In the genomic region with DNA sequence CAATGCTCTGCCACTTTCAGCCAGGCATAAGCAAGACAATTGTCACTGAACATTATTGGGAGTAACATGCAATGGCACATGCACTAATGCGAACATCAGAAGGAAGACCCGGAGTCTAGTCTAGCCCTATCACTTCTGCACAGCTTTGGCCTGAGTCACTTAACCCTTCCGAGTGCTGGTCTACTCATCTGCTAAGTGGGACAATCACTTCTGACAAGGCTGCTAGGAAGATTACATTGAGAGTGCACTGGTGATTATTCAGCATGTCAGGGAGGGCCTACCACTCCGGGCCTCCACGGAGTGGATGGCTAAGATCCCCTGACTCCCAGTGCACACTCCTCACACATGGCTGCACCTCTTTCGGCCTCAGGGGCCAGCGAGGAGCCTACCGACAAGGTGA, we compare ENCODE assay signal across 1 cellular context.
TF ChIP-seq lines count a peak whose summit lies in the region.

No MANE protein-coding gene starts in this region.

TF ChIP-seq in K562, 482 proteins besides CTCF, POLR2A, EP300 and RAD21 (continued from another document):
- TF ChIP-seq, protein P1, sequence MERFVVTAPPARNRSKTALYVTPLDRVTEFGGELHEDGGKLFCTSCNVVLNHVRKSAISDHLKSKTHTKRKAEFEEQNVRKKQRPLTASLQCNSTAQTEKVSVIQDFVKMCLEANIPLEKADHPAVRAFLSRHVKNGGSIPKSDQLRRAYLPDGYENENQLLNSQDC (CRISPR knock-in tag; IDR thresholded peaks at IDR 0.05) = no peak
- TF ChIP-seq RBM14 (IDR thresholded peaks at IDR 0.05; ENCODE audit: borderline replicate concordance, insufficient read depth, low read depth, low read length) (no peak), ZSCAN29 (IDR thresholded peaks at IDR 0.05) (no peak), EP400 (IDR thresholded peaks at IDR 0.05) (no peak), ZNF263 (CRISPR knock-in tag; IDR thresholded peaks at IDR 0.05; ENCODE audit: borderline replicate concordance) (no peak), PHB2 (IDR thresholded peaks at IDR 0.05; ENCODE audit: low read depth) (no peak), TBL1XR1 (IDR thresholded peaks at IDR 0.05; ENCODE audit: low read length in 2 of 2) (no peak), TCF3 (CRISPR knock-in tag; IDR thresholded peaks at IDR 0.05) (peak; percentile 58), ZC3H11A (IDR thresholded peaks at IDR 0.05; ENCODE audit: low read depth, low read length) (no peak), FOSL1 (tag; conservative IDR thresholded peaks at IDR 0.05) (peak; percentile 65), RBM17 (IDR thresholded peaks at IDR 0.05; ENCODE audit: borderline replicate concordance, low read depth, low read length) (no peak), SOX6 (IDR thresholded peaks at IDR 0.05) (no peak)
- TF ChIP-seq, protein P2, sequence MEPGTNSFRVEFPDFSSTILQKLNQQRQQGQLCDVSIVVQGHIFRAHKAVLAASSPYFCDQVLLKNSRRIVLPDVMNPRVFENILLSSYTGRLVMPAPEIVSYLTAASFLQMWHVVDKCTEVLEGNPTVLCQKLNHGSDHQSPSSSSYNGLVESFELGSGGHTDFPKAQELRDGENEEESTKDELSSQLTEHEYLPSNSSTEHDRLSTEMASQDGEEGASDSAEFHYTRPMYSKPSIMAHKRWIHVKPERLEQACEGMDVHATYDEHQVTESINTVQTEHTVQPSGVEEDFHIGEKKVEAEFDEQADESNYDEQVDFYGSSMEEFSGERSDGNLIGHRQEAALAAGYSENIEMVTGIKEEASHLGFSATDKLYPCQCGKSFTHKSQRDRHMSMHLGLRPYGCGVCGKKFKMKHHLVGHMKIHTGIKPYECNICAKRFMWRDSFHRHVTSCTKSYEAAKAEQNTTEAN (CRISPR knock-in tag; IDR thresholded peaks at IDR 0.05) = no peak
- TF ChIP-seq, protein P3, sequence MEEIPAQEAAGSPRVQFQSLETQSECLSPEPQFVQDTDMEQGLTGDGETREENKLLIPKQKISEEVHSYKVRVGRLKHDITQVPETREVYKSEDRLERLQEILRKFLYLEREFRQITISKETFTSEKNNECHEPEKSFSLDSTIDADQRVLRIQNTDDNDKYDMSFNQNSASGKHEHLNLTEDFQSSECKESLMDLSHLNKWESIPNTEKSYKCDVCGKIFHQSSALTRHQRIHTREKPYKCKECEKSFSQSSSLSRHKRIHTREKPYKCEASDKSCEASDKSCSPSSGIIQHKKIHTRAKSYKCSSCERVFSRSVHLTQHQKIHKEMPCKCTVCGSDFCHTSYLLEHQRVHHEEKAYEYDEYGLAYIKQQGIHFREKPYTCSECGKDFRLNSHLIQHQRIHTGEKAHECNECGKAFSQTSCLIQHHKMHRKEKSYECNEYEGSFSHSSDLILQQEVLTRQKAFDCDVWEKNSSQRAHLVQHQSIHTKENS (CRISPR knock-in tag; IDR thresholded peaks at IDR 0.05) = no peak
- TF ChIP-seq, protein P4, sequence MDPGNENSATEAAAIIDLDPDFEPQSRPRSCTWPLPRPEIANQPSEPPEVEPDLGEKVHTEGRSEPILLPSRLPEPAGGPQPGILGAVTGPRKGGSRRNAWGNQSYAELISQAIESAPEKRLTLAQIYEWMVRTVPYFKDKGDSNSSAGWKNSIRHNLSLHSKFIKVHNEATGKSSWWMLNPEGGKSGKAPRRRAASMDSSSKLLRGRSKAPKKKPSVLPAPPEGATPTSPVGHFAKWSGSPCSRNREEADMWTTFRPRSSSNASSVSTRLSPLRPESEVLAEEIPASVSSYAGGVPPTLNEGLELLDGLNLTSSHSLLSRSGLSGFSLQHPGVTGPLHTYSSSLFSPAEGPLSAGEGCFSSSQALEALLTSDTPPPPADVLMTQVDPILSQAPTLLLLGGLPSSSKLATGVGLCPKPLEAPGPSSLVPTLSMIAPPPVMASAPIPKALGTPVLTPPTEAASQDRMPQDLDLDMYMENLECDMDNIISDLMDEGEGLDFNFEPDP (CRISPR knock-in tag; IDR thresholded peaks at IDR 0.05) = no peak
- TF ChIP-seq, protein P5, sequence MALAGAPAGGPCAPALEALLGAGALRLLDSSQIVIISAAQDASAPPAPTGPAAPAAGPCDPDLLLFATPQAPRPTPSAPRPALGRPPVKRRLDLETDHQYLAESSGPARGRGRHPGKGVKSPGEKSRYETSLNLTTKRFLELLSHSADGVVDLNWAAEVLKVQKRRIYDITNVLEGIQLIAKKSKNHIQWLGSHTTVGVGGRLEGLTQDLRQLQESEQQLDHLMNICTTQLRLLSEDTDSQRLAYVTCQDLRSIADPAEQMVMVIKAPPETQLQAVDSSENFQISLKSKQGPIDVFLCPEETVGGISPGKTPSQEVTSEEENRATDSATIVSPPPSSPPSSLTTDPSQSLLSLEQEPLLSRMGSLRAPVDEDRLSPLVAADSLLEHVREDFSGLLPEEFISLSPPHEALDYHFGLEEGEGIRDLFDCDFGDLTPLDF (CRISPR knock-in tag; IDR thresholded peaks at IDR 0.05) = no peak
